In the genomic region with DNA sequence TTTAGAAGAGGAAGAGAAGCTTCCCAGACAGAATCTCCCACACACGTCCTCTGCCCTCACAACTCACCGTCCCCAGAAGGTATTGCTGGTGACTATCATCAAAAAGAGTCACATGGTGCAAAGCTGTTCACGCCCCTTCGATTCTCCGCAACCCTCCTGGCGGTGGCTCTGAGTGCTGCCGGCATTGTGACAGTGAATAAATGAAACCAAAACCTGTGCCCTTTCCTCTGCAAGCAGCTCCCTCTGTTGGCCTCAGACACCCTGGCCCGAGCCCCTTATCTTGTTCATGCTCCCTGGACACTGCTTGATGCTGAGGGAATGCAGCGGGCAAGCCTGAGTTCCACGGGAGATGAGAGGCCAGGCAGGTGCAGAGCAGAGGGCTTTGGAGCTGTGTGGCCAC, we compare ENCODE assay signal across 1 cellular context.
TF ChIP-seq lines count a peak whose summit lies in the region.

No MANE protein-coding gene starts in this region.

TF ChIP-seq in K562, 482 proteins besides CTCF, POLR2A, EP300 and RAD21 (continued from another document):
- TF ChIP-seq PBX2 (CRISPR knock-in tag; IDR thresholded peaks at IDR 0.05; ENCODE audit: low read depth): no peak
- TF ChIP-seq PBX2 (tag; conservative IDR thresholded peaks at IDR 0.05; ENCODE audit: low read depth): no peak
- peak; percentile 18 for TF ChIP-seq CTCFL (IDR thresholded peaks at IDR 0.05; ENCODE audit: borderline replicate concordance, insufficient read depth, low read depth, low read length, poor library complexity, severe bottlenecking)
- TF ChIP-seq USF2 (CRISPR knock-in tag; IDR thresholded peaks at IDR 0.05): peak; percentile 63
- TF ChIP-seq ATF4 (CRISPR knock-in tag; IDR thresholded peaks at IDR 0.05): no peak
- TF ChIP-seq SMC3 (conservative IDR thresholded peaks at IDR 0.05; ENCODE audit: insufficient read depth, low read depth, low read length): 0 out of 2 replicates have a peak, but pooled peaks have one; percentile 21
- TF ChIP-seq, protein P1, sequence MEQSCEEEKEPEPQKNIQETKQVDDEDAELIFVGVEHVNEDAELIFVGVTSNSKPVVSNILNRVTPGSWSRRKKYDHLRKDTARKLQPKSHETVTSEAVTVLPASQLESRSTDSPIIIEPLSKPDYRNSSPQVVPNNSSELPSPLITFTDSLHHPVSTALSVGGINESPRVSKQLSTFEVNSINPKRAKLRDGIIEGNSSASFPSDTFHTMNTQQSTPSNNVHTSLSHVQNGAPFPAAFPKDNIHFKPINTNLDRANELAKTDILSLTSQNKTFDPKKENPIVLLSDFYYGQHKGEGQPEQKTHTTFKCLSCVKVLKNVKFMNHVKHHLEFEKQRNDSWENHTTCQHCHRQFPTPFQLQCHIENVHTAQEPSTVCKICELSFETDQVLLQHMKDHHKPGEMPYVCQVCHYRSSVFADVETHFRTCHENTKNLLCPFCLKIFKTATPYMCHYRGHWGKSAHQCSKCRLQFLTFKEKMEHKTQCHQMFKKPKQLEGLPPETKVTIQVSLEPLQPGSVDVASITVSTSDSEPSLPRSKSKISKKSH (CRISPR knock-in tag; IDR thresholded peaks at IDR 0.05): no peak
- TF ChIP-seq FOXA3 (CRISPR knock-in tag; conservative IDR thresholded peaks at IDR 0.05 in 1 of 2, IDR thresholded peaks at IDR 0.05 in 1 of 2): no peak
- TF ChIP-seq, protein P2, sequence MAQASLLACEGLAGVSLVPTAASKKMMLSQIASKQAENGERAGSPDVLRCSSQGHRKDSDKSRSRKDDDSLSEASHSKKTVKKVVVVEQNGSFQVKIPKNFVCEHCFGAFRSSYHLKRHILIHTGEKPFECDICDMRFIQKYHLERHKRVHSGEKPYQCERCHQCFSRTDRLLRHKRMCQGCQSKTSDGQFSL (CRISPR knock-in tag; IDR thresholded peaks at IDR 0.05): no peak
- TF ChIP-seq, protein P2 (tag; IDR thresholded peaks at IDR 0.05): no peak
- peak; percentile 33; the same call in 1 of the 2 replicates for TF ChIP-seq RAD51 (IDR thresholded peaks at IDR 0.05; ENCODE audit: borderline replicate concordance, low read depth)
- no peak for TF ChIP-seq HNRNPH1 (optimal IDR thresholded peaks at IDR 0.05; ENCODE audit: low read depth, low read length)
- TF ChIP-seq STAT5A (IDR thresholded peaks at IDR 0.05; ENCODE audit: borderline replicate concordance, low read length): no peak
- no peak for TF ChIP-seq ZNF197 (CRISPR knock-in tag; IDR thresholded peaks at IDR 0.05; ENCODE audit: low read depth)
- TF ChIP-seq ZBTB9 (CRISPR knock-in tag; IDR thresholded peaks at IDR 0.05): no peak
- TF ChIP-seq, protein P3, sequence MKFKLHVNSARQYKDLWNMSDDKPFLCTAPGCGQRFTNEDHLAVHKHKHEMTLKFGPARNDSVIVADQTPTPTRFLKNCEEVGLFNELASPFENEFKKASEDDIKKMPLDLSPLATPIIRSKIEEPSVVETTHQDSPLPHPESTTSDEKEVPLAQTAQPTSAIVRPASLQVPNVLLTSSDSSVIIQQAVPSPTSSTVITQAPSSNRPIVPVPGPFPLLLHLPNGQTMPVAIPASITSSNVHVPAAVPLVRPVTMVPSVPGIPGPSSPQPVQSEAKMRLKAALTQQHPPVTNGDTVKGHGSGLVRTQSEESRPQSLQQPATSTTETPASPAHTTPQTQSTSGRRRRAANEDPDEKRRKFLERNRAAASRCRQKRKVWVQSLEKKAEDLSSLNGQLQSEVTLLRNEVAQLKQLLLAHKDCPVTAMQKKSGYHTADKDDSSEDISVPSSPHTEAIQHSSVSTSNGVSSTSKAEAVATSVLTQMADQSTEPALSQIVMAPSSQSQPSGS (CRISPR knock-in tag; IDR thresholded peaks at IDR 0.05): no peak
- no peak for TF ChIP-seq ZBTB40 (IDR thresholded peaks at IDR 0.05)
- TF ChIP-seq ZBTB40 (CRISPR knock-in tag; IDR thresholded peaks at IDR 0.05): no peak
- no peak for TF ChIP-seq CBFB (CRISPR knock-in tag; IDR thresholded peaks at IDR 0.05)
- no peak for TF ChIP-seq ZNF217 (CRISPR knock-in tag; IDR thresholded peaks at IDR 0.05)
- TF ChIP-seq ZNF830 (CRISPR knock-in tag; IDR thresholded peaks at IDR 0.05): no peak
- peak; percentile 90 for TF ChIP-seq ZNF24 (IDR thresholded peaks at IDR 0.05)
- TF ChIP-seq FOXP1 (CRISPR knock-in tag; IDR thresholded peaks at IDR 0.05): no peak
- TF ChIP-seq MBD1 (CRISPR knock-in tag; IDR thresholded peaks at IDR 0.05): no peak
- TF ChIP-seq POU5F1 (IDR thresholded peaks at IDR 0.05; ENCODE audit: borderline replicate concordance, low read depth, low read length, partially characterized antibody): no peak
